20 cellular contexts compared by ENCODE assay signal in genomic region chr1:46254668-46255067, GRCh38. TPM values are rescaled to one million over a fixed set of nuclear protein-coding genes. Genes with fewer than 3 reads are reported as not detected.
"Had no signal": no experiment of that assay in that cellular context is flagged by ENCODE, and none has a peak within 500 bp of the region (broad histone marks: within the 10 kb centered on the region; RNA-seq: fewer than 3 reads in every experiment).

No MANE protein-coding gene starts in this region.

- H3K4me3 ChIP-seq: coronary artery, dorsolateral prefrontal cortex, esophagus muscularis mucosa, gastrocnemius medialis, pancreas, thyroid gland had no signal

- H3K9me3 Mint-ChIP-seq: immature natural killer cell; mesothelial cell of epicardium; natural killer cell treated with Interleukin-12 subunit alpha and Interleukin-12 subunit beta and Interleukin-15 and Interleukin-18, amount 100 ng/mL, for 72 hours had no signal

- H3K9me3 ChIP-seq: esophagus muscularis mucosa, gastrocnemius medialis, pancreas, thyroid gland had no signal

- H3K27me3 ChIP-seq: dorsolateral prefrontal cortex, esophagus muscularis mucosa, gastrocnemius medialis, pancreas, thyroid gland had no signal

- H3K27ac ChIP-seq: coronary artery, dorsolateral prefrontal cortex, epithelial cell of prostate, esophagus muscularis mucosa, gastrocnemius medialis, pancreas, thyroid gland had no signal

- H3K4me3 Mint-ChIP-seq: immature natural killer cell; mesothelial cell of epicardium; natural killer cell treated with Interleukin-12 subunit alpha and Interleukin-12 subunit beta and Interleukin-15 and Interleukin-18, amount 100 ng/mL, for 72 hours had no signal

- H3K4me1 Mint-ChIP-seq: immature natural killer cell had no signal

- H3K27ac Mint-ChIP-seq: mesothelial cell of epicardium; natural killer cell treated with Interleukin-12 subunit alpha and Interleukin-12 subunit beta and Interleukin-15 and Interleukin-18, amount 100 ng/mL, for 72 hours had no signal

- H3K36me3 ChIP-seq: esophagus muscularis mucosa, gastrocnemius medialis, pancreas, thyroid gland had no signal

- H3K27me3 Mint-ChIP-seq: natural killer cell treated with Interleukin-12 subunit alpha and Interleukin-12 subunit beta and Interleukin-15 and Interleukin-18, amount 100 ng/mL, for 72 hours; progenitor cell of endocrine pancreas had no signal

- DNase-seq: central memory CD4-positive, alpha-beta T cell; dorsolateral prefrontal cortex; effector CD8-positive, alpha-beta T cell; gastrocnemius medialis; immature natural killer cell; kidney; left colon; occipital lobe; pancreas; right cardiac atrium; small intestine; stimulated activated CD4-positive, alpha-beta T cell treated with anti-CD3 and anti-CD28 coated beads, Interleukin-12 subunit alpha, Interleukin-12 subunit beta, amount 100 ng/mL, for 4 hours; stimulated activated naive CD4-positive, alpha-beta T cell treated with Interleukin-2 at 50 U/mL for 16 hours; thyroid gland had no signal

- H3K4me1 ChIP-seq: esophagus muscularis mucosa, gastrocnemius medialis, pancreas, thyroid gland had no signal

RNA-seq across cellular contexts. Expression of gene LURAP1, which starts 51.5 kb away (rescaled TPM):
- total RNA-seq: natural killer cell treated with Interleukin-12 subunit alpha and Interleukin-12 subunit beta and Interleukin-15 and Interleukin-18, amount 100 ng/mL, for 72 hours had no signal
